2 cellular contexts compared by ENCODE assay signal in genomic region chr11:14041565-14041964, GRCh38.
TF ChIP-seq lines count a peak whose summit lies in the region.

No MANE protein-coding gene starts in this region.

TF ChIP-seq in IMR-90, 13 proteins besides CTCF, POLR2A, EP300 and RAD21:
- TF ChIP-seq CEBPB (IDR thresholded peaks at IDR 0.05; ENCODE audit: low read depth, low read length) (0 out of 2 replicates have a peak, but pooled peaks have one; percentile 23), USF2 (IDR thresholded peaks at IDR 0.05; ENCODE audit: low read depth, low read length) (no peak), MAFK (IDR thresholded peaks at IDR 0.05; ENCODE audit: low read depth, low read length) (no peak)

TF ChIP-seq in K562, 482 proteins besides CTCF, POLR2A, EP300 and RAD21:
- TF ChIP-seq HINFP (tag; conservative IDR thresholded peaks at IDR 0.05; ENCODE audit: low read depth) = no peak
- TF ChIP-seq CEBPG (CRISPR knock-in tag; IDR thresholded peaks at IDR 0.05) = no peak
- TF ChIP-seq CEBPG (tag; conservative IDR thresholded peaks at IDR 0.05 in 1 of 2, IDR thresholded peaks at IDR 0.05 in 1 of 2) = peak; percentile 45 to 72; a peak in 3 of 4 replicates
- no peak for TF ChIP-seq ZNF134 (CRISPR knock-in tag; conservative IDR thresholded peaks at IDR 0.05)
- no peak for TF ChIP-seq PTRF (tag; IDR thresholded peaks at IDR 0.05)
- TF ChIP-seq XRCC3 (IDR thresholded peaks at IDR 0.05) = no peak
- TF ChIP-seq MIER1 (IDR thresholded peaks at IDR 0.05; ENCODE audit: low read depth) = no peak
- TF ChIP-seq ATF3 (IDR thresholded peaks at IDR 0.05) = peak; percentile 66
- TF ChIP-seq ATF3 (CRISPR knock-in tag; conservative IDR thresholded peaks at IDR 0.05) = no peak
- no peak for TF ChIP-seq MLX (CRISPR knock-in tag; conservative IDR thresholded peaks at IDR 0.05)
- TF ChIP-seq SAP30 (IDR thresholded peaks at IDR 0.05; ENCODE audit: borderline replicate concordance, insufficient read depth, low read depth, low read length, poor library complexity, severe bottlenecking) = no peak
- no peak for TF ChIP-seq ZNF584 (CRISPR knock-in tag; IDR thresholded peaks at IDR 0.05; ENCODE audit: low read depth)
- no peak for TF ChIP-seq SIRT6 (IDR thresholded peaks at IDR 0.05; ENCODE audit: low read depth, low read length)
- no peak for TF ChIP-seq NRF1 (conservative IDR thresholded peaks at IDR 0.05 in 1 of 2, IDR thresholded peaks at IDR 0.05 in 1 of 2)
- TF ChIP-seq ZNF507 (tag; conservative IDR thresholded peaks at IDR 0.05) = no peak
- TF ChIP-seq PRDM10 (IDR thresholded peaks at IDR 0.05; ENCODE audit: partially characterized antibody) = no peak
- no peak for TF ChIP-seq BRF1 (IDR thresholded peaks at IDR 0.05; ENCODE audit: borderline replicate concordance, extremely low read depth, insufficient read length)
TF ChIP-seq in K562: peak in this region for 2.
